Comparison of ENCODE assay signal across 32 cellular contexts in the genomic region with DNA sequence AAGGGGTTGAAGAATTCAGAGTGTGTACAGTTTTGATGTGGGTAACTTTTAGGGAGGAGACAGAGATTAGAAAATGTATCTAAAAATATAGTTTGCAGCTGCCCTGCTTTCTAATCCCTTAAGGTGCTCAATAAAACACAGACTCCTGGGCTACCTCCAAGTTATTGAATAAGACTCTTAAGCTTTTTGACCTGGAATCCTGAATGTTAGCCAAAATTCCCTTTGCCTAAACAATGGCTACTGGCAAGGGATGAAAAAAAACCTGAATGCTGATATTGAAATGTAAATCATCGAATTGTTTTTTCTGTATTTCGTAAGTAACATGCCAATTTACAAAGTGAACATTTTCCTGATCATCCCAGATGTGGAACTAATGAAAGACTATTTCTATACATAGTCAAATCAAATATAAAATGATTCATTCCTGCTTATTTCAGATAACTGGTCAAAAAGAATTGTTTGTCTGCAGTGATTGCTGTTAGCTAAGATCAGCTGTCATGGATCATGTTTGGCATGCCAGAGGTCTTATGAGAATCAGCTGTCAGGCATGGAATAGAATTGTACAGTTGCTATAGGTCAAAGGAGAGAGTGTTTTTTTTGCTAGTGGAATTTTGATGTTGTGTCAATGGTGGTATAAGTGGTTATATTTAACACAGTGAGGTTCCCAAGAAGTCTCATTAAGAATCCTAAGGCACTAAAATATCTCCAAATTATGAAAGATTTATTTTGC.
"Had no signal": no experiment of that assay in that cellular context is flagged by ENCODE, and none has a peak within 500 bp of the region (broad histone marks: within the 10 kb centered on the region; RNA-seq: fewer than 3 reads in every experiment).

No MANE protein-coding gene starts in this region.

- H3K4me3 Mint-ChIP-seq: activated CD4-positive, alpha-beta memory T cell treated with anti-CD3 and anti-CD28 coated beads for 36 hours; activated CD4-positive, alpha-beta T cell treated with anti-CD3 and anti-CD28 coated beads, Interleukin-2, amount 10 ng/mL, durations not matched to agents 24 days and 14 days; activated T-helper 1 cell treated with anti-CD3 and anti-CD28 coated beads, Interleukin-12 subunit alpha, Interleukin-12 subunit beta, Interleukin-2, Interleukin-4 antibody, amounts not matched to agents 30 ng/mL and 10 ng/mL and 1 ng/mL, durations not matched to agents 14 hours and 24 hours and 36 hours; central memory CD8-positive, alpha-beta T cell; naive thymus-derived CD4-positive, alpha-beta T cell; neural crest cell; stimulated activated naive B cell treated with anti-CD40 and anti-IgM and Interleukin-4, amounts not matched to agents 10 μg/mL and 1 μg/mL and 100 μg/mL, for 72 hours; T-helper 17 cell had no signal

- H3K4me2 ChIP-seq: hepatocyte had no signal

- H3K4me3 ChIP-seq: esophagus muscularis mucosa, gastroesophageal sphincter, hepatocyte, pancreas, prostate gland, stomach, thyroid gland, upper lobe of left lung, vagina had no signal

- H3K27ac Mint-ChIP-seq: activated CD4-positive, alpha-beta memory T cell treated with anti-CD3 and anti-CD28 coated beads for 36 hours; activated CD4-positive, alpha-beta T cell treated with anti-CD3 and anti-CD28 coated beads, Interleukin-2, amount 10 ng/mL, durations not matched to agents 24 days and 14 days; activated T-helper 1 cell treated with anti-CD3 and anti-CD28 coated beads, Interleukin-12 subunit alpha, Interleukin-12 subunit beta, Interleukin-2, Interleukin-4 antibody, amounts not matched to agents 30 ng/mL and 10 ng/mL and 1 ng/mL, durations not matched to agents 14 hours and 24 hours and 36 hours; naive thymus-derived CD4-positive, alpha-beta T cell; stimulated activated naive B cell treated with anti-CD40 and anti-IgM and Interleukin-4, amounts not matched to agents 10 μg/mL and 1 μg/mL and 100 μg/mL, for 72 hours; T-helper 17 cell had no signal

- H3K27me3 Mint-ChIP-seq: activated CD4-positive, alpha-beta memory T cell treated with anti-CD3 and anti-CD28 coated beads for 36 hours; activated CD4-positive, alpha-beta T cell treated with anti-CD3 and anti-CD28 coated beads, Interleukin-2, amount 10 ng/mL, durations not matched to agents 24 days and 14 days; central memory CD8-positive, alpha-beta T cell; naive thymus-derived CD4-positive, alpha-beta T cell; stimulated activated naive B cell treated with anti-CD40 and anti-IgM and Interleukin-4, amounts not matched to agents 10 μg/mL and 1 μg/mL and 100 μg/mL, for 72 hours; T-helper 17 cell had no signal

- H2AFZ ChIP-seq: hepatocyte had no signal

- H3K4me1 ChIP-seq: pancreas, prostate gland, thyroid gland, upper lobe of left lung, vagina had no signal

- H3K27ac ChIP-seq: esophagus muscularis mucosa, gastroesophageal sphincter, hepatocyte, pancreas, prostate gland, stomach, thyroid gland, upper lobe of left lung, vagina had no signal

- ATAC-seq: gastroesophageal sphincter; left cardiac atrium; left ventricle myocardium superior; naive thymus-derived CD4-positive, alpha-beta T cell; pancreas; stimulated activated naive B cell treated with anti-CD40 and anti-IgM and Interleukin-4, amounts not matched to agents 10 μg/mL and 1 μg/mL and 100 μg/mL, for 72 hours; T-helper 17 cell had no signal

- H3K79me2 ChIP-seq: hepatocyte had no signal

- H3K36me3 ChIP-seq: esophagus muscularis mucosa, gastroesophageal sphincter, pancreas, prostate gland, stomach, thyroid gland, upper lobe of left lung, vagina had no signal

- DNase-seq: activated CD4-positive, alpha-beta memory T cell treated with anti-CD3 and anti-CD28 coated beads for 36 hours; activated CD4-positive, alpha-beta T cell treated with anti-CD3 and anti-CD28 coated beads, Interleukin-2, amount 10 ng/mL, durations not matched to agents 24 days and 14 days; activated CD4-positive, CD25-positive, alpha-beta regulatory T cell treated with anti-CD3 and anti-CD28 coated beads, Interleukin-2, amount 50 U/mL, for 72 hours; activated CD8-positive, alpha-beta memory T cell treated with anti-CD3 and anti-CD28 coated beads, Interleukin-2, amount 50 U/mL, for 4 hours; activated gamma-delta T cell; activated naive CD4-positive, alpha-beta T cell treated with anti-CD3 and anti-CD28 coated beads, Interleukin-2, amount 50 U/mL, for 16 hours; activated T-cell treated with anti-CD3 and anti-CD28 coated beads, Interleukin-2, amount 50 U/mL, for 1 hour; amygdala; dermis blood vessel endothelial cell; effector CD4-positive, alpha-beta T cell; left cardiac atrium; left ventricle myocardium superior; naive thymus-derived CD4-positive, alpha-beta T cell; nucleus accumbens; pancreas; retina; stimulated activated CD4-positive, alpha-beta T cell treated with anti-CD3 and anti-CD28 coated beads, Interleukin-15, amount 100 ng/mL, for 24 hours; stimulated activated CD4-positive, alpha-beta T cell treated with anti-CD3 and anti-CD28 coated beads, Interleukin-2, amount 100 ng/mL, for 24 hours; stimulated activated naive B cell treated with anti-CD40 and anti-IgM and Interleukin-4, amounts not matched to agents 10 μg/mL and 1 μg/mL and 100 μg/mL, for 72 hours; stomach; T-helper 17 cell; T1000; thyroid gland; upper lobe of left lung had no signal

- H3K4me1 Mint-ChIP-seq: activated CD4-positive, alpha-beta T cell treated with anti-CD3 and anti-CD28 coated beads, Interleukin-2, amount 10 ng/mL, durations not matched to agents 24 days and 14 days; central memory CD8-positive, alpha-beta T cell; naive thymus-derived CD4-positive, alpha-beta T cell; neural crest cell; T-helper 17 cell had no signal

- H3K36me3 Mint-ChIP-seq: activated CD4-positive, alpha-beta memory T cell treated with anti-CD3 and anti-CD28 coated beads for 36 hours; naive thymus-derived CD4-positive, alpha-beta T cell; stimulated activated naive B cell treated with anti-CD40 and anti-IgM and Interleukin-4, amounts not matched to agents 10 μg/mL and 1 μg/mL and 100 μg/mL, for 72 hours had no signal

- H3K9me3 ChIP-seq: esophagus muscularis mucosa, gastroesophageal sphincter, pancreas, prostate gland, stomach, thyroid gland, upper lobe of left lung, vagina had no signal

- H3K27me3 ChIP-seq: esophagus muscularis mucosa, gastroesophageal sphincter, hepatocyte, pancreas, stomach, thyroid gland, upper lobe of left lung, vagina had no signal

- H3K9me3 Mint-ChIP-seq: activated CD4-positive, alpha-beta memory T cell treated with anti-CD3 and anti-CD28 coated beads for 36 hours; activated CD4-positive, alpha-beta T cell treated with anti-CD3 and anti-CD28 coated beads, Interleukin-2, amount 10 ng/mL, durations not matched to agents 24 days and 14 days; activated T-helper 1 cell treated with anti-CD3 and anti-CD28 coated beads, Interleukin-12 subunit alpha, Interleukin-12 subunit beta, Interleukin-2, Interleukin-4 antibody, amounts not matched to agents 30 ng/mL and 10 ng/mL and 1 ng/mL, durations not matched to agents 14 hours and 24 hours and 36 hours; central memory CD8-positive, alpha-beta T cell; neural crest cell; stimulated activated naive B cell treated with anti-CD40 and anti-IgM and Interleukin-4, amounts not matched to agents 10 μg/mL and 1 μg/mL and 100 μg/mL, for 72 hours had no signal
